Comparison of ENCODE assay signal across 10 cellular contexts in genomic region chr4:39357002-39357401, GRCh38. TPM values are rescaled to one million over a fixed set of nuclear protein-coding genes. Genes with fewer than 3 reads are reported as not detected.
DNase-seq lines count a peak whose midpoint lies in the region; ATAC-seq, FAIRE-seq and TF ChIP-seq lines count a peak whose summit lies in the region.
"Had no signal": no experiment of that assay in that cellular context is flagged by ENCODE, and none has a peak within 500 bp of the region (broad histone marks: within the 10 kb centered on the region; RNA-seq: fewer than 3 reads in every experiment).

No MANE protein-coding gene starts in this region.

- peaks cover 6% of the 10 kb centered on the region for H3K4me1 Mint-ChIP-seq in GM23338

- DNase-seq in GM18507 (ENCODE audit: extremely low spot score, insufficient read length, low read depth), result peak; percentile 23
- no peak for DNase-seq in GM23338 (ENCODE audit: low spot score)
- DNase-seq in RPMI8226, result peak; percentile 12
- DNase-seq in osteoblast (ENCODE audit: insufficient read length, low spot score, missing footprints), result no peak
- no peak for DNase-seq in HUDEP-2 (lab: John Stamatoyannopoulos, UW; ENCODE audit: unreplicated experiment in 76 of 76)
- no peak for DNase-seq in NCI-H1930 (lab: John Stamatoyannopoulos, UW)
- DNase-seq: activated effector memory CD4-positive, alpha-beta T cell treated with anti-CD3 and anti-CD28 coated beads, Interleukin-2, amount 50 U/mL, for 16 hours; NCI-H1092 treated with DMSO at 0.1 percent for 48 hours; stomach had no signal

- H3K4me1 ChIP-seq in GM23338 (ENCODE audit: insufficient read depth), result no peaks in the 10 kb centered on the region
- peaks cover 24% of the 10 kb centered on the region for H3K4me1 ChIP-seq in osteoblast (ENCODE audit: insufficient read depth, low read length)

- no peaks in the 10 kb centered on the region for H3K27me3 ChIP-seq in GM23338 (ENCODE audit: insufficient read depth)
- H3K27me3 ChIP-seq in osteoblast (ENCODE audit: insufficient read depth, low read length), result no peaks in the 10 kb centered on the region
- H3K27me3 ChIP-seq: stomach had no signal

- no peaks in the 10 kb centered on the region for H3K9me3 ChIP-seq in osteoblast (ENCODE audit: low read depth, low read length)
- H3K9me3 ChIP-seq: stomach had no signal

- no peaks in the 10 kb centered on the region for H3K9me2 ChIP-seq in GM23338 (ENCODE audit: insufficient read depth)

- H4K20me1 ChIP-seq in GM23338 (replicated peaks; ENCODE audit: insufficient read depth), result peaks cover 25% of the 10 kb centered on the region
- H4K20me1 ChIP-seq in osteoblast (ENCODE audit: insufficient read depth, low read length), result no peaks in the 10 kb centered on the region

- TF ChIP-seq CTCF in GM23338 (conservative IDR thresholded peaks at IDR 0.05; ENCODE audit: low read depth in 2 of 2), result no peak
- no peak for TF ChIP-seq CTCF in osteoblast (IDR thresholded peaks at IDR 0.05; ENCODE audit: extremely low read depth, low read depth, low read length)

- H3K4me3 Mint-ChIP-seq in GM23338, result no peak overlapping the region

- H3K4me2 ChIP-seq in GM23338 (no peak overlapping the region), osteoblast (ENCODE audit: insufficient read depth, low read length) (peak overlapping the region; percentile 43)

- no peaks in the 10 kb centered on the region for H3K9me3 Mint-ChIP-seq in GM23338

- peak; percentile 87 for FAIRE-seq in GM18507 (lab: Jason Lieb, UNC)

- peaks cover 4% of the 10 kb centered on the region for H3K27me3 Mint-ChIP-seq in GM23338 (ENCODE audit: insufficient read depth, low read depth, poor library complexity)

- ATAC-seq in GM23338 (no peak), GM18870 (IDR thresholded peaks at IDR 0.05; ENCODE audit: unreplicated experiment) (no peak)

- H2AFZ ChIP-seq in GM23338 (no peak overlapping the region), osteoblast (ENCODE audit: low read length) (no peak overlapping the region)

- H3K36me3 ChIP-seq in GM23338 (ENCODE audit: insufficient read depth) (no peaks in the 10 kb centered on the region), osteoblast (ENCODE audit: insufficient read depth, low read length) (no peaks in the 10 kb centered on the region)
- H3K36me3 ChIP-seq: stomach had no signal

- no peak overlapping the region for H3K4me3 ChIP-seq in GM23338
- H3K4me3 ChIP-seq in osteoblast (ENCODE audit: insufficient read depth, low read length), result no peak overlapping the region
- H3K4me3 ChIP-seq: stomach had no signal

- H3K27ac Mint-ChIP-seq in GM23338, result no peak overlapping the region

- H3K79me2 ChIP-seq in GM23338 (replicated peaks; ENCODE audit: insufficient read depth), result peaks cover 100% of the 10 kb centered on the region
- peaks cover 89% of the 10 kb centered on the region for H3K79me2 ChIP-seq in osteoblast (ENCODE audit: insufficient read depth, low read length)

- no peaks in the 10 kb centered on the region for H3F3A ChIP-seq in GM23338 (replicated peaks; ENCODE audit: low read depth)

- peak overlapping the region; percentile 3; the same call in 1 of the 2 replicates for H3K27ac ChIP-seq in GM23338 (ENCODE audit: low read depth)
- no peak overlapping the region for H3K27ac ChIP-seq in osteoblast (ENCODE audit: low read depth, low read length)

- H3K36me3 Mint-ChIP-seq in GM23338 (ENCODE audit: low read depth), result no peaks in the 10 kb centered on the region; the same call in 2 of the 3 replicates

TF ChIP-seq in GM23338, 12 proteins besides CTCF, POLR2A, EP300 and RAD21:
- TF ChIP-seq EZH2phosphoT487 (IDR thresholded peaks at IDR 0.05; ENCODE audit: unreplicated experiment), result no peak

RNA-seq across cellular contexts. Expression of gene RFC1, which starts 9.2 kb away (rescaled TPM):
- 70.5 and 75.8 TPM in 2 replicates for total RNA-seq in GM23338 (2014; rRNA removed; shearing (Covaris generic))
- polyA plus RNA-seq in GM23338 (2016; fragmentation: Nextera tagmentation; extraction: Ambion mirVana), result 194 and 228 TPM in 2 replicates
- total RNA-seq in osteoblast, result 49.9 and 54.5 TPM in 2 replicates

RNA-seq across cellular contexts. Expression of gene KLB, which starts 49.7 kb away (rescaled TPM):
- 0.03 TPM in 1 of 2 replicates, not detected in the other for total RNA-seq in GM23338 (2014; rRNA removed; shearing (Covaris generic))
- polyA plus RNA-seq in GM23338 (2016; fragmentation: Nextera tagmentation; extraction: Ambion mirVana), result 0.19 and 0.21 TPM in 2 replicates
- total RNA-seq in osteoblast, result not detected in 2 replicates

Comparison
In these comparisons a context has a peak if more than half of its experiments do, and no peak if none do; other contexts are left out.
1. DNase-seq: peak in GM18507 (single experiment) and RPMI8226 (single experiment); none in GM23338 (single experiment), osteoblast (single experiment), HUDEP-2 (0 of 76) and NCI-H1930 (0 of 2).